In the genomic region with DNA sequence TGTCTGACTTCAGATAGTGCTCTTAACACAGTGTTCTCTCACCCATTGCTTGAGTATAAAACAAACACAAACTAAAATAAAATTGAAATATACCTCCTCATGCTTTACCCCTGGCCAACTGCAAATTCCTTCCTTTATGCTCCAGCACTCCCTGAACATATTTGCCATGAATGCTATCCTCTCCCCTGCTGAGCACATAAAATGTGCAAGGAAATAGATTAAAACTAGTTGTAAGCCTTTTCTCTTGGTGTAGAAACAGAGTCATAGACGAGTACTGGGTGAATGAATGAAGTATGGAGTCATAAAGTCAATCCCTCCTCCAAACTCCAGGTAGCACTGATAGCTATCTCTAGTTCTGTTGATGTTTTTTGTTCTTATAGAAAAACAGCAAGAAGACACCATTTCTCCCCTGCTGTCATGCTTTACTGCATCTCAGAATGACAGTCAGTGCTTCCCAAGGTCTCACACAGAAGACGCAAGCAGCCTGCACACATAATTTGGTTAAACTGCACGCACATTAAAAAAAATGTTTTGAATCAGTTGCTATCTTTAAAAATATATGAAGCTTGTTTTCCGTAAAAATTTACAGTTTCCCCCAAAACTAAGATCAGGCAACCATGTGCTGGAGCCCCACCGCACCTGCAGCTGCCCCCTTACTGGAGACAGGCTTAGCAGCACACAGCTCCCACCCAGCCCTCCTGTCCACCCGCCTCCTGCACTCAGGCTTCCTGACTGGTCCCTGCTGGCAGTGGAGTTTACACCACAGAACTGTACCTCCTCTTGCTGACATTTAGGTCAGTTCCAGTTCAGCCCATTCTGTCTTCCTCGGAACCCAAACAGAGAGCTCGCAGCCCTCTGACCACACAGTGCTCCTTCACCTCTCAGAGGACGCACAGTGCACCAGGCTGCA, we compare ENCODE assay signal across 13 cellular contexts. TPM values are rescaled to one million over a fixed set of nuclear protein-coding genes. Genes with fewer than 3 reads are reported as not detected.
DNase-seq lines count a peak whose midpoint lies in the region; ATAC-seq and TF ChIP-seq lines count a peak whose summit lies in the region.
"Had no signal": no experiment of that assay in that cellular context is flagged by ENCODE, and none has a peak within 500 bp of the region (broad histone marks: within the 10 kb centered on the region; RNA-seq: fewer than 3 reads in every experiment).

No MANE protein-coding gene starts in this region.

- H3K27ac Mint-ChIP-seq in progenitor cell of endocrine pancreas, result no peak overlapping the region

- no peak for TF ChIP-seq CTCF in SK-N-SH (IDR thresholded peaks at IDR 0.05)
- no peak for TF ChIP-seq CTCF in RWPE1 (conservative IDR thresholded peaks at IDR 0.05; ENCODE audit: low read depth)
- no peak for TF ChIP-seq CTCF in fibroblast of lung (conservative IDR thresholded peaks at IDR 0.05 in 1 of 2, IDR thresholded peaks at IDR 0.05 in 1 of 2; ENCODE audit: low read depth in 1 of 2, low read length in 2 of 2)
- no peak for TF ChIP-seq CTCF in progenitor cell of endocrine pancreas (IDR thresholded peaks at IDR 0.05; ENCODE audit: unreplicated experiment)
- no peak for TF ChIP-seq CTCF in MM.1S (IDR thresholded peaks at IDR 0.05; ENCODE audit: low read length)

- H3K9me2 ChIP-seq in SK-N-SH (no peaks in the 10 kb centered on the region), MM.1S (replicated peaks; ENCODE audit: insufficient read depth, low read length) (no peaks in the 10 kb centered on the region)

- WGBS in SK-N-SH (ENCODE audit: low lambda C conversion rate), result 85% methylated on average over 8 of the region's 9 CpGs

- ATAC-seq in SK-N-SH treated with all-trans-retinoic acid at 6 μM for 48 hours (no peak), HG02642 (IDR thresholded peaks at IDR 0.05; ENCODE audit: poor library complexity, unreplicated experiment) (no peak)
- ATAC-seq: HCT116 had no signal

- DNase-seq in SK-N-SH, result no peak
- DNase-seq in RWPE1 (ENCODE audit: low spot score), result no peak
- DNase-seq in fibroblast of lung (ENCODE audit: low read depth in 2 of 2), result no peak
- DNase-seq in progenitor cell of endocrine pancreas (ENCODE audit: low spot score, unreplicated experiment), result no peak
- no peak for DNase-seq in NCI-H345 treated with DMSO at 0.1 percent for 48 hours (lab: John Stamatoyannopoulos, UW; ENCODE audit: unreplicated experiment)
- no peak for DNase-seq in MM.1S
- DNase-seq: activated CD8-positive, alpha-beta memory T cell treated with anti-CD3 and anti-CD28 coated beads, Interleukin-2, amount 50 U/mL, for 48 hours; cortex of kidney; NCI-H1930 had no signal

- H3K36me3 ChIP-seq in SK-N-SH (replicated peaks in 1 of 2; ENCODE audit: control insufficient read depth in 1 of 2, insufficient read depth in 2 of 2, low read length in 1 of 2) (peaks cover 16 to 17% of the 10 kb centered on the region in 2 experiments), fibroblast of lung (ENCODE audit: control insufficient read depth, insufficient read depth, low read length) (no peaks in the 10 kb centered on the region), MM.1S (replicated peaks; ENCODE audit: insufficient read depth, low read length) (no peaks in the 10 kb centered on the region)

- H3K27me3 ChIP-seq in SK-N-SH (ENCODE audit: insufficient read depth), result no peaks in the 10 kb centered on the region
- no peaks in the 10 kb centered on the region for H3K27me3 ChIP-seq in fibroblast of lung (ENCODE audit: control insufficient read depth, insufficient read depth, low read length)
- H3K27me3 ChIP-seq in MM.1S (replicated peaks; ENCODE audit: insufficient read depth, low read length), result peaks cover 23% of the 10 kb centered on the region

- no peak for TF ChIP-seq EP300 in SK-N-SH (IDR thresholded peaks at IDR 0.05; ENCODE audit: borderline replicate concordance in 1 of 2, low read depth in 1 of 2, low read length in 1 of 2)

- H3K36me3 Mint-ChIP-seq in progenitor cell of endocrine pancreas (ENCODE audit: insufficient read depth), result peaks cover 15% of the 10 kb centered on the region

- POLR2A ChIA-PET in SK-N-SH (lab: Yijun Ruan, JAX) (no interaction called here), RWPE1 (lab: Yijun Ruan, JAX; ENCODE audit: low non-redundant PET) (no interaction called here)

- no peaks in the 10 kb centered on the region for H3K27me3 Mint-ChIP-seq in progenitor cell of endocrine pancreas

- peaks cover 8% of the 10 kb centered on the region; the same call in 1 of the 2 replicates for H4K20me1 ChIP-seq in SK-N-SH (ENCODE audit: insufficient read depth)
- H4K20me1 ChIP-seq in fibroblast of lung (ENCODE audit: control insufficient read depth, extremely low read depth, insufficient read depth, low read length), result no peaks in the 10 kb centered on the region
- H4K20me1 ChIP-seq in MM.1S (ENCODE audit: insufficient read depth, low read length), result no peaks in the 10 kb centered on the region

- H3K4me3 ChIP-seq in SK-N-SH (ENCODE audit: low read depth in 2 of 2, low read length in 1 of 2) (peak overlapping the region; percentile 82 to 91; a peak in 2 of 4 replicates), fibroblast of lung (replicated peaks in 1 of 4; ENCODE audit: control extremely low read depth in 1 of 4, insufficient read depth in 1 of 4, low read depth in 3 of 4, low read length in 4 of 4) (peak overlapping the region in 1 of 4 experiments; percentile 78), MM.1S (ENCODE audit: low read length) (no peak overlapping the region)
- H3K4me3 ChIP-seq: A549 had no signal

- H3K4me3 Mint-ChIP-seq in progenitor cell of endocrine pancreas (ENCODE audit: low read depth), result peak overlapping the region; percentile 91

- H3K4me1 ChIP-seq in SK-N-SH (ENCODE audit: control insufficient read depth in 1 of 2, insufficient read depth in 2 of 2, low read depth in 1 of 2, low read length in 1 of 2), result peaks cover 13% of the 10 kb centered on the region in 2 experiments; a peak in 3 of 4 replicates
- peaks cover 9% of the 10 kb centered on the region for H3K4me1 ChIP-seq in fibroblast of lung (ENCODE audit: control insufficient read depth, extremely low read depth, insufficient read depth, low read length)
- no peaks in the 10 kb centered on the region; the same call in 1 of the 2 replicates for H3K4me1 ChIP-seq in MM.1S (ENCODE audit: low read length)

- CTCF ChIA-PET in SK-N-SH (lab: Yijun Ruan, JAX), result interaction anchor here (0.8 to 3.7 kb wide), 5 partner anchors 11 to 209 kb away, joined by 3 to 24 read pairs (median 4); no protein-coding TSS in a partner anchor
- CTCF ChIA-PET in RWPE1 (lab: Yijun Ruan, JAX), result no interaction called here

- H3K9me3 Mint-ChIP-seq in progenitor cell of endocrine pancreas (ENCODE audit: low read depth), result no peaks in the 10 kb centered on the region

- H2AFZ ChIP-seq in SK-N-SH (ENCODE audit: low read depth) (no peak overlapping the region), fibroblast of lung (ENCODE audit: low read length) (no peak overlapping the region), MM.1S (ENCODE audit: low read length) (no peak overlapping the region)

- H3K27ac ChIP-seq in SK-N-SH (ENCODE audit: low read depth in 2 of 2, low read length in 1 of 2), result no peak overlapping the region
- peak overlapping the region; percentile 15; the same call in 1 of the 2 replicates for H3K27ac ChIP-seq in RWPE1
- no peak overlapping the region for H3K27ac ChIP-seq in fibroblast of lung (ENCODE audit: insufficient read depth, low read length)
- no peak overlapping the region for H3K27ac ChIP-seq in MM.1S (ENCODE audit: low read length)
- H3K27ac ChIP-seq: A549 had no signal

- no peak for TF ChIP-seq RAD21 in SK-N-SH (IDR thresholded peaks at IDR 0.05; ENCODE audit: low read length)

- H3K4me1 Mint-ChIP-seq in progenitor cell of endocrine pancreas (ENCODE audit: low read depth), result peaks cover 29% of the 10 kb centered on the region

- H3K79me2 ChIP-seq in SK-N-SH (ENCODE audit: insufficient read depth), result peaks cover 71% of the 10 kb centered on the region
- H3K79me2 ChIP-seq in fibroblast of lung (ENCODE audit: control insufficient read depth, insufficient read depth, low read length), result no peaks in the 10 kb centered on the region
- no peaks in the 10 kb centered on the region for H3K79me2 ChIP-seq in MM.1S (ENCODE audit: low read length)

- no peak overlapping the region for H3K9ac ChIP-seq in SK-N-SH
- H3K9ac ChIP-seq in fibroblast of lung (ENCODE audit: insufficient read depth, low read length), result no peak overlapping the region
- H3K9ac ChIP-seq in MM.1S (ENCODE audit: low read length), result no peak overlapping the region

- H3K4me2 ChIP-seq in SK-N-SH, result peak overlapping the region; percentile 92
- H3K4me2 ChIP-seq in fibroblast of lung (ENCODE audit: extremely low read depth, insufficient read depth, low read length), result peak overlapping the region; percentile 93
- H3K4me2 ChIP-seq in MM.1S (ENCODE audit: low read depth, low read length), result no peak overlapping the region

- H3F3A ChIP-seq in SK-N-SH (replicated peaks; ENCODE audit: insufficient read depth), result peaks cover 7% of the 10 kb centered on the region
- peaks cover 4% of the 10 kb centered on the region; the same call in 1 of the 2 replicates for H3F3A ChIP-seq in MM.1S (ENCODE audit: insufficient read depth, low read length)

- H3K9me3 ChIP-seq in SK-N-SH, result no peaks in the 10 kb centered on the region
- H3K9me3 ChIP-seq in fibroblast of lung (ENCODE audit: control insufficient read depth, insufficient read depth, low read depth, low read length), result no peaks in the 10 kb centered on the region
- H3K9me3 ChIP-seq in MM.1S (replicated peaks; ENCODE audit: insufficient read depth, low read length), result no peaks in the 10 kb centered on the region
- H3K9me3 ChIP-seq: A549 had no signal

TF ChIP-seq in SK-N-SH, 30 proteins besides CTCF, POLR2A, EP300 and RAD21 (continues in another document):
- no peak for TF ChIP-seq RCOR1 (IDR thresholded peaks at IDR 0.05; ENCODE audit: low read length)

TF ChIP-seq in SK-N-SH treated with all-trans-retinoic acid at 6 μM for 48 hours, 23 proteins besides CTCF, POLR2A, EP300 and RAD21 (continues in another document):
- TF ChIP-seq OSR1 (CRISPR knock-in tag; IDR thresholded peaks at IDR 0.05) (no peak), CSDC2 (CRISPR knock-in tag; IDR thresholded peaks at IDR 0.05) (no peak), ZNF70 (CRISPR knock-in tag; IDR thresholded peaks at IDR 0.05) (no peak), TCF4 (CRISPR knock-in tag; IDR thresholded peaks at IDR 0.05; ENCODE audit: borderline replicate concordance) (no peak)

RNA-seq across cellular contexts. Expression of gene GPR161, which starts 2.3 kb away (rescaled TPM):
- polyA plus RNA-seq in SK-N-SH (2012; rRNA removed) (19.2 and 20.1 TPM in 2 replicates), fibroblast of lung (10.2 and 12.5 TPM in 2 replicates)
- 9.8 and 15.5 TPM in 2 replicates for polyA plus RNA-seq in SK-N-SH (2012; cell fraction: cytosol; rRNA removed)
- 18.7 and 21.3 TPM in 2 replicates for polyA plus RNA-seq in SK-N-SH (2012; cell fraction: nucleus; rRNA removed)
- total RNA-seq in fibroblast of lung (14.9 and 18.7 TPM in 2 replicates), progenitor cell of endocrine pancreas (57.7 and 58.5 TPM in 2 replicates)
- polyA plus RNA-seq in fibroblast of lung (2012), result 11.5 and 11.8 TPM in 2 replicates
- 150 and 154 TPM in 2 replicates for polyA minus RNA-seq in fibroblast of lung (ENCODE audit: low replicate concordance)

RNA-seq across cellular contexts. Expression of gene TIPRL, which starts 44.4 kb away (rescaled TPM):
- polyA plus RNA-seq in SK-N-SH (2012; rRNA removed) (16.4 and 20.5 TPM in 2 replicates), fibroblast of lung (40.9 and 42.9 TPM in 2 replicates)
- polyA plus RNA-seq in SK-N-SH (2012; cell fraction: cytosol; rRNA removed), result 27.0 and 43.4 TPM in 2 replicates
- 6.0 and 11.4 TPM in 2 replicates for polyA plus RNA-seq in SK-N-SH (2012; cell fraction: nucleus; rRNA removed)
- total RNA-seq in fibroblast of lung (29.0 and 34.7 TPM in 2 replicates), progenitor cell of endocrine pancreas (27.4 and 29.4 TPM in 2 replicates)
- 27.8 and 32.4 TPM in 2 replicates for polyA plus RNA-seq in fibroblast of lung (2012)
- polyA minus RNA-seq in fibroblast of lung (ENCODE audit: low replicate concordance), result 2.9 and 5.1 TPM in 2 replicates
